ENCODE assay signal across 8 cellular contexts in the genomic region with DNA sequence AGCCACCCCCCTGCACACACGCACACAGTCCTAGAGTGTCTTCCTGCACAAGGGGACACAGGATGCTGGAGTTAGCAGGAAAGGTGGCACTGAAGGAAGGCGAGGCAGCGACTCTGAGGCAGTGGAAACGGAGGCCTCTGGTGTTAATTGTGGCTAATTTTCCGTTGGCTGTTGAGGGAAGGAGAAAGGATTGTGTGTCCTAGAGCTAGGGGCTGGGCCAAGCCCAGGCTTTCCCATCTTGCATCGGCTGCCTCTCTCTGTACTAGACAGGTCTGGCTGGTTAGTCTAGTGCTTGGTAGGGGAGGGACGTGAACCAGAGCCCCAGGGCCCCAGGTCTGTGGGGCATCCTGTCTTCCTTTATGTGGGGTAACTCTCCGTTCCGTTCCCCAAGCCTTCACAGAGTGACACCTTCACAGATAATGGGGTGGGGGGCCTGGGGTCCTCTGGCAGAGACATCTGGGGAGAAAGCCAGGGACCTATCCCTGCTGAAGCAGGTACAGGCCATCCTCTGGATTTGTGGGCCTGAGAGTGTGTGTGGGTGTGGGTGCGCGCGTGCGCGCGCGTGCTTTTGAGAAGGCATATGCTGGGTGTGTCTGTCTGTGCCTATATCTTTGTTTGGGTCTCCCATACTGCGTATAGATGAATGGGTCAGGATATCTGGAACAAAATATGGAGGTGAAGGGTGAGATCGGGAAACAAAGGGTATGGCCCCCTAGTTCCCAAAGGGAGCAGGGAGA. TPM values are rescaled to one million over a fixed set of nuclear protein-coding genes. Genes with fewer than 3 reads are reported as not detected.
A peak's percentile ranks its signal among the peaks of the same experiment; 100 is the strongest.
DNase-seq lines count a peak whose midpoint lies in the region; ATAC-seq and TF ChIP-seq lines count a peak whose summit lies in the region.

A gene (plus strand): TSS at position 606 of the 737 bp plus-strand sequence. CDS start 212 bp downstream, outside the sequence.

- DNase-seq in GM06990 (ENCODE audit: extremely low read depth, insufficient read length) (no peak), OCI-LY7 (ENCODE audit: low spot score) (no peak), left ventricle myocardium inferior (no peak), sigmoid colon (no peak), GM13977 (ENCODE audit: low spot score) (no peak)
- DNase-seq in activated naive CD4-positive, alpha-beta T cell treated with anti-CD3 and anti-CD28 coated beads, Interleukin-2, amount 50 U/mL, for 72 hours (ENCODE audit: low spot score in 2 of 2) = peak; percentile 65 to 68

- peak within 1 kb of the TSS; percentile 97 for H3K4me2 ChIP-seq in OCI-LY7 (ENCODE audit: low read length)

- H3K36me3 Mint-ChIP-seq in activated naive CD4-positive, alpha-beta T cell treated with anti-CD3 and anti-CD28 coated beads, Interleukin-2, amount 50 U/mL, for 72 hours = peaks cover 0 to 20% of the 10 kb centered on the region in 2 donors

- no peaks in the 10 kb centered on the region for H3K9me3 Mint-ChIP-seq in activated naive CD4-positive, alpha-beta T cell treated with anti-CD3 and anti-CD28 coated beads, Interleukin-2, amount 50 U/mL, for 72 hours

- H3K27ac ChIP-seq in OCI-LY7 (ENCODE audit: low read depth, low read length, poor library complexity, severe bottlenecking) = peak within 1 kb of the TSS; percentile 90
- H3K27ac ChIP-seq in left ventricle myocardium inferior (replicated peaks) = peak within 1 kb of the TSS; percentile 98
- peak within 1 kb of the TSS; percentile 93 to 98 (median 95) for H3K27ac ChIP-seq in sigmoid colon

- 8 to 32% methylated on average over 18 of the region's 18 CpGs for WGBS in sigmoid colon, 2 donors

- H3K9me3 ChIP-seq in OCI-LY7 (ENCODE audit: low read length) = no peaks in the 10 kb centered on the region
- H3K9me3 ChIP-seq in left ventricle myocardium inferior (replicated peaks) = no peaks in the 10 kb centered on the region
- H3K9me3 ChIP-seq in sigmoid colon = no peaks in the 10 kb centered on the region

- peaks cover 21% of the 10 kb centered on the region for H3K4me1 ChIP-seq in OCI-LY7 (ENCODE audit: insufficient read depth, low read length, poor library complexity, severe bottlenecking)
- H3K4me1 ChIP-seq in left ventricle myocardium inferior = peaks cover 53% of the 10 kb centered on the region
- H3K4me1 ChIP-seq in sigmoid colon = peaks cover 0 to 62% (median 53%) of the 10 kb centered on the region in 4 donors

- 0 out of 2 replicates have a peak, but pooled peaks cover 5% of the 10 kb centered on the region for H4K20me1 ChIP-seq in OCI-LY7 (ENCODE audit: insufficient read depth, low read length)

- H3K9me2 ChIP-seq in OCI-LY7 (ENCODE audit: insufficient read depth, low read length) = no peaks in the 10 kb centered on the region

- H3K36me3 ChIP-seq in GM06990 (ENCODE audit: control insufficient read depth, insufficient read depth, low read length) = peaks cover 6% of the 10 kb centered on the region
- H3K36me3 ChIP-seq in OCI-LY7 (ENCODE audit: insufficient read depth, low read length) = peaks cover 36% of the 10 kb centered on the region
- peaks cover 20% of the 10 kb centered on the region for H3K36me3 ChIP-seq in left ventricle myocardium inferior
- peaks cover 0 to 31% (median 18%) of the 10 kb centered on the region in 4 donors for H3K36me3 ChIP-seq in sigmoid colon

- peak; percentile 14 to 36 for ATAC-seq in activated naive CD4-positive, alpha-beta T cell treated with anti-CD3 and anti-CD28 coated beads, Interleukin-2, amount 50 U/mL, for 72 hours
- ATAC-seq in GM21526 (IDR thresholded peaks at IDR 0.05; ENCODE audit: low FRiP score, unreplicated experiment) = no peak
- ATAC-seq in HG03571 (IDR thresholded peaks at IDR 0.05; ENCODE audit: unreplicated experiment) = no peak

- CTCF ChIA-PET in OCI-LY7 (lab: Charles Lee; ENCODE audit: unreplicated experiment) = no interaction called here

- peak within 1 kb of the TSS in 1 of 2 donors; percentile 65 for H3K27ac Mint-ChIP-seq in activated naive CD4-positive, alpha-beta T cell treated with anti-CD3 and anti-CD28 coated beads, Interleukin-2, amount 50 U/mL, for 72 hours

- intact Hi-C loops in OCI-LY7 (cut with micrococcal nuclease; ENCODE audit: unreplicated experiment) = loop anchor here (5.0 kb wide), 1 partner anchor 229 kb away; a partner anchor contains a TSS
- intact Hi-C loops in left ventricle myocardium inferior (cut with micrococcal nuclease) = no loop called here
- intact Hi-C loops in sigmoid colon (cut with DNase I) = loop anchor here (2.0 kb wide), 2 partner anchors 32 to 44 kb away; a partner anchor contains a TSS

- H3K4me3 ChIP-seq in GM06990 (replicated peaks; ENCODE audit: low read depth, low read length) (peak within 1 kb of the TSS; percentile 95), OCI-LY7 (ENCODE audit: low read depth, low read length, poor library complexity, severe bottlenecking) (peak within 1 kb of the TSS; percentile 95), left ventricle myocardium inferior (peak within 1 kb of the TSS; percentile 88), sigmoid colon (peak within 1 kb of the TSS in 3 of 4 donors; percentile 89 to 94 (median 89))

- peaks cover 48% of the 10 kb centered on the region for H3K79me2 ChIP-seq in OCI-LY7 (ENCODE audit: insufficient read depth, low read depth, low read length)

- TF ChIP-seq POLR2A in sigmoid colon (IDR thresholded peaks at IDR 0.05) = no peak

- TF ChIP-seq CTCF in GM06990 (IDR thresholded peaks at IDR 0.05; ENCODE audit: insufficient read depth, low read length, poor library complexity, severe bottlenecking) (no peak), OCI-LY7 (conservative IDR thresholded peaks at IDR 0.05; ENCODE audit: low read length) (no peak), left ventricle myocardium inferior (IDR thresholded peaks at IDR 0.05; ENCODE audit: borderline replicate concordance) (no peak), sigmoid colon (IDR thresholded peaks at IDR 0.05) (no peak), GM13977 (IDR thresholded peaks at IDR 0.05; ENCODE audit: extremely low read depth, insufficient read depth, missing control alignments) (no peak)

- no peak for TF ChIP-seq EP300 in sigmoid colon (IDR thresholded peaks at IDR 0.05)

- BruUV-seq in OCI-LY7 (replicated peaks; lab: Mats Ljungman, UMichigan) = no TSS peak

- H2AFZ ChIP-seq in OCI-LY7 (ENCODE audit: low read length) = peak within 1 kb of the TSS; percentile 19; the same call in 1 of the 2 replicates

- POLR2A ChIA-PET in OCI-LY7 (lab: Charles Lee) = no interaction called here

- in situ Hi-C loops in GM13977 (cut with MboI; ENCODE audit: low pct_unique_long_range_greater_than_20kb, low sequenced_read_pairs, unreplicated experiment) = no loop called here

- H3K27me3 ChIP-seq in GM06990 (replicated peaks; ENCODE audit: control insufficient read depth, insufficient read depth, low read length) (no peaks in the 10 kb centered on the region), left ventricle myocardium inferior (ENCODE audit: low read depth) (no peaks in the 10 kb centered on the region), sigmoid colon (no peaks in the 10 kb centered on the region)

RNA-seq across cellular contexts. Expression of the gene that starts here (rescaled TPM):
- total RNA-seq in OCI-LY7 (2014; rRNA removed; shearing (Covaris generic)) = 42.5 and 59.6 TPM in 2 replicates
- total RNA-seq in OCI-LY7 (2022) (124 and 126 TPM in 2 replicates), left ventricle myocardium inferior (15.6 TPM), sigmoid colon (100 to 1,000 TPM in 3 of 4 donors, 10 to 100 TPM in 1; 97.2 to 147 (median 117) TPM)
- total RNA-seq in activated naive CD4-positive, alpha-beta T cell treated with anti-CD3 and anti-CD28 coated beads, Interleukin-2, amount 50 U/mL, for 72 hours = 100 to 1,000 TPM; 182 to 212 TPM
- polyA plus RNA-seq in sigmoid colon = 10 to 100 TPM; 33.8 to 88.9 (median 47.4) TPM

Comparison
In these comparisons a context has a peak if more than half of its experiments do, and no peak if none do; other contexts are left out.
1. DNase-seq: peak in activated naive CD4-positive, alpha-beta T cell treated with anti-CD3 and anti-CD28 coated beads, Interleukin-2, amount 50 U/mL, for 72 hours (2 of 2); none in GM06990 (single experiment), OCI-LY7 (single experiment), left ventricle myocardium inferior (single experiment), sigmoid colon (single experiment) and GM13977 (single experiment).
2. ATAC-seq: peak in activated naive CD4-positive, alpha-beta T cell treated with anti-CD3 and anti-CD28 coated beads, Interleukin-2, amount 50 U/mL, for 72 hours (2 of 2); none in GM21526 (single experiment) and HG03571 (single experiment).
3. Peak in every context shown above with its lines, with median percentiles within 50 percentile points of each other: H3K4me3 ChIP-seq and H3K27ac ChIP-seq.